In the genomic region with DNA sequence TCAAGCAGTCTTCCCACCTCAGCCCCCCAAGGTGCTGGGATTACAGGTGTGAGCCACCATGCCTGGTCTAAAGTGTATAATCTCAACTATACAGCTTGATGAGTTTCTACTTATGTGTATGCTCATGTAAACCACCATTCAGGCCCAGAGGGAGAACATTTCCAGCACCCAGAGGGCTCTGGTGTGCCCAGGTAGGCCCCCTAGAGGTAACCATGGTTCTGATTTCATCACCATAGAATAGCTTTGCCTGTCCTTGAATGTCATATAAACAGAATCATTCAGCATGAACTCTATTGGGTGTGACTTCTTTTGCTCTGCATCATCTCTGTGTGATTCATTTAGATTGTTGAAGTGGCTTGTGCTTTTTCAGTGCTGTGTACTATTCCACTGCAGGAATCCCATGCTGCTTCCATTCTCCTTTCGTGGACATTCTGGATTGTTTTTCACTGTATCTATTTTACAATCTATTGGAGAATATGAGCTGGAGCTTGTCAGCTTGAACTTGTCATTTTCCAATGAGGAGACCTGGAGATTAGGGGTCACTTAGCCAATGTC, we compare ENCODE assay signal across 26 cellular contexts. TPM values are rescaled to one million over a fixed set of nuclear protein-coding genes. Genes with fewer than 3 reads are reported as not detected.
"Had no signal": no experiment of that assay in that cellular context is flagged by ENCODE, and none has a peak within 500 bp of the region (broad histone marks: within the 10 kb centered on the region; RNA-seq: fewer than 3 reads in every experiment).

No MANE protein-coding gene starts in this region.

- ATAC-seq: body of pancreas; left lung; natural killer cell; right cardiac atrium; stimulated activated memory B cell treated with anti-CD40 and anti-IgM and Interleukin-4, amounts not matched to agents 10 μg/mL and 1 μg/mL and 100 μg/mL, for 72 hours had no signal

- H3K27ac ChIP-seq: body of pancreas, cardiac muscle cell, hepatocyte, left lung, testis, upper lobe of left lung, VCaP had no signal

- H3K4me2 ChIP-seq: hepatocyte had no signal

- H3K36me3 ChIP-seq: cardiac muscle cell, left lung, upper lobe of left lung had no signal

- H3K9me3 ChIP-seq: body of pancreas, left lung, testis, upper lobe of left lung had no signal

- H3K36me3 Mint-ChIP-seq: activated naive CD4-positive, alpha-beta T cell treated with anti-CD3 and anti-CD28 coated beads, Interleukin-2, amount 50 U/mL, for 24 hours; natural killer cell; stimulated activated memory B cell treated with anti-CD40 and anti-IgM and Interleukin-4, amounts not matched to agents 10 μg/mL and 1 μg/mL and 100 μg/mL, for 72 hours had no signal

- DNase-seq: activated CD4-positive, alpha-beta T cell treated with anti-CD3 and anti-CD28 coated beads for 1 hour; activated CD4-positive, alpha-beta T cell treated with anti-CD3 and anti-CD28 coated beads, Interleukin-2, amount 50 U/mL, for 1 hour; activated gamma-delta T cell treated with Interleukin-2 at 50 U/mL for 16 hours; activated T-cell treated with anti-CD3 and anti-CD28 coated beads, Interleukin-2, amount 50 U/mL, for 1 hour; anterior cingulate cortex; body of pancreas; effector CD4-positive, alpha-beta T cell; foreskin melanocyte; glutamatergic neuron; kidney glomerular epithelial cell; left lung; natural killer cell; right cardiac atrium; stimulated activated CD4-positive, alpha-beta T cell treated with anti-CD3 and anti-CD28 coated beads, Interleukin-12 subunit alpha, Interleukin-12 subunit beta, amount 100 ng/mL, for 4 hours; testis; upper lobe of left lung had no signal

- H3K4me1 ChIP-seq: left lung, testis had no signal

- H3K79me2 ChIP-seq: hepatocyte had no signal

- H3K4me3 Mint-ChIP-seq: activated naive CD4-positive, alpha-beta T cell treated with anti-CD3 and anti-CD28 coated beads, Interleukin-2, amount 50 U/mL, for 24 hours; mesothelial cell of epicardium; natural killer cell; stimulated activated memory B cell treated with anti-CD40 and anti-IgM and Interleukin-4, amounts not matched to agents 10 μg/mL and 1 μg/mL and 100 μg/mL, for 72 hours had no signal

- H3K4me1 Mint-ChIP-seq: activated naive CD4-positive, alpha-beta T cell treated with anti-CD3 and anti-CD28 coated beads, Interleukin-2, amount 50 U/mL, for 24 hours had no signal

- H3K27me3 ChIP-seq: body of pancreas, cardiac muscle cell, hepatocyte, testis, upper lobe of left lung had no signal

- H3K4me3 ChIP-seq: body of pancreas, cardiac muscle cell, hepatocyte, left lung, testis, upper lobe of left lung had no signal

- H3K9me3 Mint-ChIP-seq: activated naive CD4-positive, alpha-beta T cell treated with anti-CD3 and anti-CD28 coated beads, Interleukin-2, amount 50 U/mL, for 24 hours; mesothelial cell of epicardium; natural killer cell; stimulated activated memory B cell treated with anti-CD40 and anti-IgM and Interleukin-4, amounts not matched to agents 10 μg/mL and 1 μg/mL and 100 μg/mL, for 72 hours had no signal

- H2AFZ ChIP-seq: hepatocyte had no signal

- H3K27ac Mint-ChIP-seq: activated naive CD4-positive, alpha-beta T cell treated with anti-CD3 and anti-CD28 coated beads, Interleukin-2, amount 50 U/mL, for 24 hours; natural killer cell; stimulated activated memory B cell treated with anti-CD40 and anti-IgM and Interleukin-4, amounts not matched to agents 10 μg/mL and 1 μg/mL and 100 μg/mL, for 72 hours had no signal

RNA-seq across cellular contexts. Expression of a gene that starts 35.2 kb away (rescaled TPM):
- total RNA-seq: lung microvascular endothelial cell; pulmonary artery endothelial cell; T-helper 2 cell treated with Interferon-gamma antibody and Interleukin-4, amounts not matched to agents 100 ng/mL and 5 ng/mL, for 36 hours had no signal
- polyA plus RNA-seq: esophagus had no signal
